In genomic region chr10:34814228-34815173, GRCh38 we compare ENCODE assay signal across 8 cellular contexts. TPM values are rescaled to one million over a fixed set of nuclear protein-coding genes. Genes with fewer than 3 reads are reported as not detected.
DNase-seq lines count a peak whose midpoint lies in the region; ATAC-seq and TF ChIP-seq lines count a peak whose summit lies in the region.

No MANE protein-coding gene starts in this region.

- no peaks in the 10 kb centered on the region for H3K27me3 ChIP-seq in neuron (ENCODE audit: insufficient read depth, low read length)

- peaks cover 53% of the 10 kb centered on the region for H3K4me1 ChIP-seq in neuron (ENCODE audit: insufficient read depth, low read length)

- no peak for TF ChIP-seq CTCF in fibroblast of villous mesenchyme (IDR thresholded peaks at IDR 0.05; ENCODE audit: insufficient read depth, low read depth, low read length)

- H3K9me3 ChIP-seq in neuron (ENCODE audit: low read length), result no peaks in the 10 kb centered on the region

- H3K4me3 ChIP-seq in fibroblast of villous mesenchyme (ENCODE audit: low read depth, low read length) (peak overlapping the region; percentile 75), neuron (ENCODE audit: low read length) (peak overlapping the region; percentile 96)

- H3K36me3 ChIP-seq in neuron (ENCODE audit: insufficient read depth, low read length), result no peaks in the 10 kb centered on the region

- peak overlapping the region; percentile 69 for H2AFZ ChIP-seq in neuron (ENCODE audit: low read depth, low read length)

- DNase-seq in NCI-H510A treated with DMSO at 0.1 percent for 48 hours (lab: John Stamatoyannopoulos, UW) (peak; percentile 43), NCI-H510A (lab: John Stamatoyannopoulos, UW) (no peak), UCSD-AML1 (lab: John Stamatoyannopoulos, UW; ENCODE audit: unreplicated experiment) (peak; percentile 17), fibroblast of villous mesenchyme (ENCODE audit: low read depth) (peak; percentile 49), NCI-H2029 treated with DMSO at 0.1 percent for 48 hours (lab: John Stamatoyannopoulos, UW) (no peak)

- ATAC-seq in HG03064 (IDR thresholded peaks at IDR 0.05; ENCODE audit: low read depth, unreplicated experiment) (peak; percentile 35), GM21529 (IDR thresholded peaks at IDR 0.05; ENCODE audit: unreplicated experiment) (no peak)

RNA-seq across cellular contexts. Expression of gene PARD3, which starts 0.6 kb away (rescaled TPM):
- 38.7 and 44.0 TPM in 2 replicates for total RNA-seq in fibroblast of villous mesenchyme

Comparison
In these comparisons a context has a peak if more than half of its experiments do, and no peak if none do; other contexts are left out.
1. DNase-seq: peak in NCI-H510A treated with DMSO at 0.1 percent for 48 hours (single experiment), UCSD-AML1 (single experiment) and fibroblast of villous mesenchyme (single experiment); none in NCI-H510A (single experiment) and NCI-H2029 treated with DMSO at 0.1 percent for 48 hours (single experiment).